In genomic region chr3:86938305-86938704, GRCh38 we compare ENCODE assay signal across 18 cellular contexts. TPM values are rescaled to one million over a fixed set of nuclear protein-coding genes. Genes with fewer than 3 reads are reported as not detected.
DNase-seq lines count a peak whose midpoint lies in the region; ATAC-seq and TF ChIP-seq lines count a peak whose summit lies in the region.
"Had no signal": no experiment of that assay in that cellular context is flagged by ENCODE, and none has a peak within 500 bp of the region (broad histone marks: within the 10 kb centered on the region; RNA-seq: fewer than 3 reads in every experiment).

No MANE protein-coding gene starts in this region.

- no peak for DNase-seq in HFFc6
- peak; percentile 31 for DNase-seq in brain pericyte (ENCODE audit: low read depth, low spot score)
- DNase-seq in myocyte (ENCODE audit: low read depth) = peak; percentile 45
- no peak for DNase-seq in suprapubic skin (ENCODE audit: low spot score in 2 of 2)
- DNase-seq in psoas muscle = no peak
- DNase-seq in CD1c-positive myeloid dendritic cell (ENCODE audit: extremely low spot score) = no peak
- DNase-seq in activated CD4-positive, CD25-positive, alpha-beta regulatory T cell treated with anti-CD3 and anti-CD28 coated beads, Interleukin-2, amount 50 U/mL, for 72 hours = no peak
- no peak for DNase-seq in islet precursor cell
- DNase-seq: BE2C; Calu3; CD4-positive, alpha-beta memory T cell; DMS53; NCI-H187; NCI-H2171 treated with DMSO at 0.1 percent for 48 hours; NCI-H446 treated with DMSO at 0.1 percent for 48 hours; RPMI8226; SJCRH30 had no signal

- TF ChIP-seq POLR2A in suprapubic skin (IDR thresholded peaks at IDR 0.05) = no peak

- no peaks in the 10 kb centered on the region; the same call in 1 of the 2 replicates for H3K9me3 Mint-ChIP-seq in HFFc6

- H3K36me3 Mint-ChIP-seq in HFFc6 (ENCODE audit: low read depth) = peaks cover 43% of the 10 kb centered on the region
- H3K36me3 Mint-ChIP-seq: CD4-positive, alpha-beta memory T cell had no signal

- intact Hi-C loops in psoas muscle (cut with DNase I) = no loop called here

- 62% methylated on average over 1 of the region's 1 CpG for WGBS in suprapubic skin
- 59 to 74% (median 66%) methylated on average over 1 of the region's 1 CpG for WGBS in psoas muscle, 3 donors

- H3K27me3 ChIP-seq in suprapubic skin (no peaks in the 10 kb centered on the region), psoas muscle (ENCODE audit: insufficient read depth in 3 of 3, low read length in 2 of 3) (no peaks in the 10 kb centered on the region)
- H3K27me3 ChIP-seq: SJCRH30 had no signal

- no peak for ATAC-seq in psoas muscle

- TF ChIP-seq EP300 in suprapubic skin (IDR thresholded peaks at IDR 0.05) = no peak

- peaks cover 2% of the 10 kb centered on the region for H3K27me3 Mint-ChIP-seq in HFFc6 (ENCODE audit: insufficient read depth)
- H3K27me3 Mint-ChIP-seq: CD4-positive, alpha-beta memory T cell had no signal

- TF ChIP-seq CTCF in HFFc6 (IDR thresholded peaks at IDR 0.05) (no peak), suprapubic skin (IDR thresholded peaks at IDR 0.05) (no peak), psoas muscle (IDR thresholded peaks at IDR 0.05) (no peak)

- H3K4me3 Mint-ChIP-seq in HFFc6 = peak overlapping the region; percentile 49
- H3K4me3 Mint-ChIP-seq: CD4-positive, alpha-beta memory T cell had no signal

- peaks cover 69% of the 10 kb centered on the region for H3K4me1 Mint-ChIP-seq in HFFc6 (ENCODE audit: low read depth)
- H3K4me1 Mint-ChIP-seq: CD4-positive, alpha-beta memory T cell had no signal

- H3K27ac Mint-ChIP-seq in HFFc6 = peak overlapping the region; percentile 87
- H3K27ac Mint-ChIP-seq: CD4-positive, alpha-beta memory T cell had no signal

- H3K9me3 ChIP-seq in suprapubic skin = no peaks in the 10 kb centered on the region
- no peaks in the 10 kb centered on the region for H3K9me3 ChIP-seq in psoas muscle
- H3K9me3 ChIP-seq: BE2C, SJCRH30 had no signal

- H3K27ac ChIP-seq in suprapubic skin = peak overlapping the region; percentile 12
- H3K27ac ChIP-seq in psoas muscle = no peak overlapping the region
- H3K27ac ChIP-seq: HL-60 had no signal

- H3K36me3 ChIP-seq in suprapubic skin (no peaks in the 10 kb centered on the region), psoas muscle (ENCODE audit: insufficient read depth in 1 of 2, low read depth in 1 of 2) (no peaks in the 10 kb centered on the region)
- H3K36me3 ChIP-seq: BE2C had no signal

- H3K4me1 ChIP-seq in suprapubic skin (peaks cover 16% of the 10 kb centered on the region), psoas muscle (no peaks in the 10 kb centered on the region)
- H3K4me1 ChIP-seq: BE2C had no signal

- H3K4me3 ChIP-seq in suprapubic skin = no peak overlapping the region
- no peak overlapping the region for H3K4me3 ChIP-seq in psoas muscle
- H3K4me3 ChIP-seq: SJCRH30 had no signal

RNA-seq across cellular contexts. Expression of gene VGLL3, which starts 52.6 kb away (rescaled TPM):
- 100 to 1,000 TPM; 117 to 193 (median 151) TPM for total RNA-seq in HFFc6 (2021; fragmentation: NEBNext Ultra II Directional; extraction: Animal tissue kit (Norgen Biotek cat#: 25700))
- total RNA-seq in myocyte (63.1 and 69.8 TPM in 2 replicates), suprapubic skin (10 to 100 TPM in 2 of 4 donors, 1 to 10 TPM in 2; 6.2 to 17.8 (median 12.6) TPM), psoas muscle (10 to 100 TPM in 3 of 4 donors, 1 to 10 TPM in 1; 3.2 to 15.1 (median 11.8) TPM)
- 44.8 TPM for polyA plus RNA-seq in myocyte (2012)
- polyA plus RNA-seq in psoas muscle = 1 to 10 TPM; 1.2 to 1.6 (median 1.2) TPM
- total RNA-seq: CD4-positive, alpha-beta memory T cell had no signal
- polyA plus RNA-seq: CD4-positive, alpha-beta memory T cell had no signal

Comparison
In these comparisons a context has a peak if more than half of its experiments do, and no peak if none do; other contexts are left out.
1. DNase-seq: peak in brain pericyte (single experiment) and myocyte (single experiment); none in HFFc6 (single experiment), suprapubic skin (0 of 2), psoas muscle (0 of 2), CD1c-positive myeloid dendritic cell (single experiment), activated CD4-positive, CD25-positive, alpha-beta regulatory T cell treated with anti-CD3 and anti-CD28 coated beads, Interleukin-2, amount 50 U/mL, for 72 hours (single experiment) and islet precursor cell (single experiment).